ENCODE assay signal across 16 cellular contexts in genomic region chr7:157543791-157544190, GRCh38.
"Had no signal": no experiment of that assay in that cellular context is flagged by ENCODE, and none has a peak within 500 bp of the region (broad histone marks: within the 10 kb centered on the region; RNA-seq: fewer than 3 reads in every experiment).

No MANE protein-coding gene starts in this region.

- H3K4me1 ChIP-seq: colonic mucosa, heart right ventricle, left ventricle myocardium inferior, testis, tibial nerve had no signal

- H3K27ac ChIP-seq: colonic mucosa, heart right ventricle, left ventricle myocardium inferior, ovary, testis, tibial nerve had no signal

- H3K27me3 Mint-ChIP-seq: naive B cell; stimulated activated naive CD8-positive, alpha-beta T cell treated with anti-CD3 and anti-CD28 coated beads, Interleukin-15, Interleukin-2, amounts not matched to agents 100 ng/mL and 50 ng/mL, for 24 hours had no signal

- ATAC-seq: esophagus mucosa, heart right ventricle, right cardiac atrium had no signal

- DNase-seq: caudate nucleus; colonic mucosa; dermis blood vessel endothelial cell; heart right ventricle; left ventricle myocardium inferior; mesendoderm; naive B cell; ovary; small intestine; stimulated activated CD4-positive, alpha-beta T cell treated with anti-CD3 and anti-CD28 coated beads, Interleukin-2, amount 100 ng/mL, for 48 hours; testis had no signal

- H3K27me3 ChIP-seq: colonic mucosa, ovary, testis, tibial nerve had no signal

- H3K4me3 Mint-ChIP-seq: naive B cell; stimulated activated naive CD8-positive, alpha-beta T cell treated with anti-CD3 and anti-CD28 coated beads, Interleukin-15, Interleukin-2, amounts not matched to agents 100 ng/mL and 50 ng/mL, for 24 hours had no signal

- H3K27ac Mint-ChIP-seq: stimulated activated naive CD8-positive, alpha-beta T cell treated with anti-CD3 and anti-CD28 coated beads, Interleukin-15, Interleukin-2, amounts not matched to agents 100 ng/mL and 50 ng/mL, for 24 hours had no signal

- H3K9me3 ChIP-seq: colonic mucosa, heart right ventricle, left ventricle myocardium inferior, ovary, testis had no signal

- H3K36me3 ChIP-seq: colonic mucosa, ovary had no signal

- H3K9me3 Mint-ChIP-seq: stimulated activated naive CD8-positive, alpha-beta T cell treated with anti-CD3 and anti-CD28 coated beads, Interleukin-15, Interleukin-2, amounts not matched to agents 100 ng/mL and 50 ng/mL, for 24 hours had no signal

- H3K4me3 ChIP-seq: colonic mucosa, heart right ventricle, left ventricle myocardium inferior, lung, ovary, testis, tibial nerve had no signal
